ENCODE assay signal across 1 cellular context in the genomic region with DNA sequence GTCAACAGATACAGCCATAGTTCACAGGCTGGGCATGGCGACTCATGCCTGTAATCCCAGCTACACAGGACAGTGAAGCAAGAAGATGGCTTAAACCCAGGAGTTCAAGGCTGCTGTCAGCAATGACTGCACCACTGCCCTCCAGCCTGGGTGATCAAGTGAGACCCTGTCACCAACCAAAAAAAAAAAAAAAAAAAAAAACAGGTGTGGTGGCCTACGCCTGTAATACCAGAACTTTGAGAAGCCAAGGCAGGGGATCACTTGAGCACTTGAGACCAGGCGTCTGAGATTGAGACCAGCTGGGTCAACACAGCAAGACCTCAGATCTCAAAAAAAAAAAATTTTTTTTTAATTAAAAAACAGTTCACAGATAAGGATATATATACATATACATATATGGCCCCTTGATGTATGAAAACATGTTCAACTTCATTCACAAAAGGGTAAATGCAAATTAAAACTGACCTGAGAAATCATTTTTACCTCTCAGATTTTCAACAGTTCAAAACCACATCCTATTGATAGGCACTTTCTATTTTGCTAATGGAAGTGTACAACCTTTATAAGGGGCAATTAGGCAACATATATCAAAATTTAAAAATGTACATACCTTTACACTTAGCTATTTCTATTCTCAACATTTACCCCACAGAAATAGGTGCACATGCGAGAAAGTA.
TF ChIP-seq lines count a peak whose summit lies in the region.

No MANE protein-coding gene starts in this region.

TF ChIP-seq in HEK293T, 16 proteins besides CTCF, POLR2A, EP300 and RAD21:
- TF ChIP-seq, protein P1, sequence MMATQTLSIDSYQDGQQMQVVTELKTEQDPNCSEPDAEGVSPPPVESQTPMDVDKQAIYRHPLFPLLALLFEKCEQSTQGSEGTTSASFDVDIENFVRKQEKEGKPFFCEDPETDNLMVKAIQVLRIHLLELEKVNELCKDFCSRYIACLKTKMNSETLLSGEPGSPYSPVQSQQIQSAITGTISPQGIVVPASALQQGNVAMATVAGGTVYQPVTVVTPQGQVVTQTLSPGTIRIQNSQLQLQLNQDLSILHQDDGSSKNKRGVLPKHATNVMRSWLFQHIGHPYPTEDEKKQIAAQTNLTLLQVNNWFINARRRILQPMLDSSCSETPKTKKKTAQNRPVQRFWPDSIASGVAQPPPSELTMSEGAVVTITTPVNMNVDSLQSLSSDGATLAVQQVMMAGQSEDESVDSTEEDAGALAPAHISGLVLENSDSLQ (IDR thresholded peaks at IDR 0.05) = no peak
- no peak for TF ChIP-seq FOXK2 (IDR thresholded peaks at IDR 0.05)
- no peak for TF ChIP-seq ELF4 (IDR thresholded peaks at IDR 0.05)
- no peak for TF ChIP-seq LEF1 (IDR thresholded peaks at IDR 0.05; ENCODE audit: borderline replicate concordance)
- TF ChIP-seq NFRKB (IDR thresholded peaks at IDR 0.05) = no peak
- TF ChIP-seq ZNF384 (IDR thresholded peaks at IDR 0.05) = no peak
- no peak for TF ChIP-seq FOXM1 (IDR thresholded peaks at IDR 0.05; ENCODE audit: borderline replicate concordance)
- no peak for TF ChIP-seq CTBP1 (IDR thresholded peaks at IDR 0.05; ENCODE audit: borderline replicate concordance)
- no peak for TF ChIP-seq SP1 (IDR thresholded peaks at IDR 0.05)
- TF ChIP-seq HDGF (IDR thresholded peaks at IDR 0.05; ENCODE audit: borderline replicate concordance) = no peak
- TF ChIP-seq TARDBP (IDR thresholded peaks at IDR 0.05) = no peak
- TF ChIP-seq ARNT (IDR thresholded peaks at IDR 0.05) = no peak
- no peak for TF ChIP-seq FOXA1 (IDR thresholded peaks at IDR 0.05)
- no peak for TF ChIP-seq BHLHE40 (IDR thresholded peaks at IDR 0.05; ENCODE audit: borderline replicate concordance)
- no peak for TF ChIP-seq L3MBTL2 (conservative IDR thresholded peaks at IDR 0.05)
- TF ChIP-seq SUZ12 (IDR thresholded peaks at IDR 0.05) = no peak
